ENCODE assay signal across 12 cellular contexts in the genomic region with DNA sequence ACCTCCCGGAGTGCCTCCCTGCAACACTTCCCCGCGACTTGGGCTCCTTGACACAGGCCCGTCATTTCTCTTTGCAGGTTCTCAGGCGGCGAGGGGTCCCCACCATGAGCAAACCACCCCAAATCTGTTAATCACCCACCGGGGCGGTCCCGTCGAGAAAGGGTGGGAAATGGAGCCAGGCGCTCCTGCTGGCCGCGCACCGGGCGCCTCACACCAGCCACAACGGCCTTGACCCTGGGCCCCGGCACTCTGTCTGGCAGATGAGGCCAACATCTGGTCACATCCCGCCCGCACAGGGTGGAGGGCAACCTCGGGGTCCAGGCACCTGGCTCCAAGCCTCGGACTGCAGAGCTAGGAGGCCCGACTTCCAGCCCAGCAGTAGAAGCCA. TPM values are rescaled to one million over a fixed set of nuclear protein-coding genes. Genes with fewer than 3 reads are reported as not detected.
DNase-seq lines count a peak whose midpoint lies in the region; ATAC-seq, FAIRE-seq and TF ChIP-seq lines count a peak whose summit lies in the region.
"Had no signal": no experiment of that assay in that cellular context is flagged by ENCODE, and none has a peak within 500 bp of the region (broad histone marks: within the 10 kb centered on the region; RNA-seq: fewer than 3 reads in every experiment).

No MANE protein-coding gene starts in this region.

- H3K4me1 Mint-ChIP-seq in activated T-helper 1 cell treated with anti-CD3 and anti-CD28 coated beads, Interleukin-12 subunit alpha, Interleukin-12 subunit beta, Interleukin-2, Interleukin-4 antibody, amounts not matched to agents 30 ng/mL and 10 ng/mL and 1 ng/mL, durations not matched to agents 14 hours and 24 hours and 36 hours (ENCODE audit: low read depth), result peaks cover 5% of the 10 kb centered on the region

- H3K27me3 ChIP-seq in HepG2 (ENCODE audit: control insufficient read depth in 1 of 2, insufficient read depth in 2 of 2, low read length in 2 of 2), result peaks cover 10 to 47% of the 10 kb centered on the region in 2 experiments; a peak in 4 of 5 replicates
- H3K27me3 ChIP-seq: uterus had no signal

- ATAC-seq in Right ventricle myocardium superior (ENCODE audit: poor library complexity) (no peak), HepG2 (peak; percentile 57), HG03520 (IDR thresholded peaks at IDR 0.05; ENCODE audit: unreplicated experiment) (no peak)

- H3K27ac ChIP-seq in HepG2 (ENCODE audit: extremely low read length, insufficient read depth, low read length), result no peak overlapping the region
- H3K27ac ChIP-seq: skin epidermis, uterus had no signal

- no peaks in the 10 kb centered on the region for H4K20me1 ChIP-seq in HepG2 (ENCODE audit: insufficient read depth, low read length)

- peaks cover 18% of the 10 kb centered on the region for H3K4me1 ChIP-seq in HepG2 (ENCODE audit: insufficient read depth, low read length)

- TF ChIP-seq EP300 in HepG2 (IDR thresholded peaks at IDR 0.05; ENCODE audit: low read depth in 2 of 2, low read length in 2 of 2) (no peak), HepG2 (CRISPR knock-in tag; IDR thresholded peaks at IDR 0.05; ENCODE audit: borderline replicate concordance) (no peak)

- peaks cover 5% of the 10 kb centered on the region for H3K27me3 Mint-ChIP-seq in activated T-helper 1 cell treated with anti-CD3 and anti-CD28 coated beads, Interleukin-12 subunit alpha, Interleukin-12 subunit beta, Interleukin-2, Interleukin-4 antibody, amounts not matched to agents 30 ng/mL and 10 ng/mL and 1 ng/mL, durations not matched to agents 14 hours and 24 hours and 36 hours (ENCODE audit: insufficient read depth)

- BruUV-seq in HepG2 (replicated peaks; lab: Mats Ljungman, UMichigan), result no TSS peak

- H3K4me3 Mint-ChIP-seq in activated T-helper 1 cell treated with anti-CD3 and anti-CD28 coated beads, Interleukin-12 subunit alpha, Interleukin-12 subunit beta, Interleukin-2, Interleukin-4 antibody, amounts not matched to agents 30 ng/mL and 10 ng/mL and 1 ng/mL, durations not matched to agents 14 hours and 24 hours and 36 hours, result peak overlapping the region; percentile 72

- in situ Hi-C loops in HepG2 (cut with HindIII; ENCODE audit: extremely low pct_ligation_motif_present, low pct_unique_long_range_greater_than_20kb), result no loop called here

- H3K4me3 ChIP-seq in HepG2 (replicated peaks in 1 of 3; ENCODE audit: insufficient read depth in 1 of 3, low read depth in 2 of 3, low read length in 3 of 3), result peak overlapping the region in 1 of 3 experiments; percentile 68; a peak in 1 of 6 replicates
- H3K4me3 ChIP-seq: uterus had no signal

- H3K36me3 Mint-ChIP-seq in activated T-helper 1 cell treated with anti-CD3 and anti-CD28 coated beads, Interleukin-12 subunit alpha, Interleukin-12 subunit beta, Interleukin-2, Interleukin-4 antibody, amounts not matched to agents 30 ng/mL and 10 ng/mL and 1 ng/mL, durations not matched to agents 14 hours and 24 hours and 36 hours (ENCODE audit: low read depth), result peaks cover 2% of the 10 kb centered on the region

- no peak for FAIRE-seq in HepG2 (lab: Jason Lieb, UNC)

- no peaks in the 10 kb centered on the region for H3K9me3 ChIP-seq in HepG2 (ENCODE audit: low read length)
- H3K9me3 ChIP-seq: uterus had no signal

- TF ChIP-seq CTCF in HepG2 (CRISPR knock-in tag; IDR thresholded peaks at IDR 0.05), result no peak
- TF ChIP-seq CTCF in GM10266 (IDR thresholded peaks at IDR 0.05; ENCODE audit: control insufficient read depth, insufficient read depth, low read depth, missing control alignments), result no peak

- POLR2A ChIA-PET in HepG2 (lab: Yijun Ruan, JAX), result interaction anchor here (1.0 kb wide), 1 partner anchor 31 kb away, joined by 5 read pairs; no protein-coding TSS in a partner anchor

- no peak overlapping the region for H3K27ac Mint-ChIP-seq in activated T-helper 1 cell treated with anti-CD3 and anti-CD28 coated beads, Interleukin-12 subunit alpha, Interleukin-12 subunit beta, Interleukin-2, Interleukin-4 antibody, amounts not matched to agents 30 ng/mL and 10 ng/mL and 1 ng/mL, durations not matched to agents 14 hours and 24 hours and 36 hours

- TF ChIP-seq POLR2A in HepG2 (IDR thresholded peaks at IDR 0.05; ENCODE audit: insufficient read depth in 1 of 2, low read depth in 2 of 2, low read length in 2 of 2), result no peak

- 59% methylated on average over 7 of the region's 22 CpGs for WGBS in HepG2 (ENCODE audit: low lambda C conversion rate)

- DNase-seq in cardiac septum (ENCODE audit: low spot score), result peak; percentile 65
- DNase-seq in Right ventricle myocardium superior, result no peak
- no peak for DNase-seq in activated T-helper 1 cell treated with anti-CD3 and anti-CD28 coated beads, Interleukin-12 subunit alpha, Interleukin-12 subunit beta, Interleukin-2, Interleukin-4 antibody, amounts not matched to agents 30 ng/mL and 10 ng/mL and 1 ng/mL, durations not matched to agents 14 hours and 24 hours and 36 hours (ENCODE audit: low spot score)
- no peak for DNase-seq in HepG2 (ENCODE audit: low spot score)
- DNase-seq in hypothalamus (lab: John Stamatoyannopoulos, UW), result no peak
- DNase-seq in GM10266 (ENCODE audit: extremely low spot score), result no peak
- DNase-seq in NCI-H2107 (lab: John Stamatoyannopoulos, UW), result no peak
- DNase-seq: NCI-H146, NCI-H774, uterus had no signal

- CTCF ChIA-PET in HepG2 (lab: Yijun Ruan, JAX; ENCODE audit: low intra/inter-chr PET ratio, low total read pairs), result no interaction called here

- TF ChIP-seq RAD21 in HepG2 (CRISPR knock-in tag; IDR thresholded peaks at IDR 0.05), result no peak

- H3K79me2 ChIP-seq in HepG2 (ENCODE audit: insufficient read depth, low read length), result no peaks in the 10 kb centered on the region

- H2AFZ ChIP-seq in HepG2 (ENCODE audit: low read length), result no peak overlapping the region

- no peak overlapping the region for H3K9ac ChIP-seq in HepG2 (ENCODE audit: insufficient read depth, low read depth, low read length)

- no peaks in the 10 kb centered on the region for H3K9me3 Mint-ChIP-seq in activated T-helper 1 cell treated with anti-CD3 and anti-CD28 coated beads, Interleukin-12 subunit alpha, Interleukin-12 subunit beta, Interleukin-2, Interleukin-4 antibody, amounts not matched to agents 30 ng/mL and 10 ng/mL and 1 ng/mL, durations not matched to agents 14 hours and 24 hours and 36 hours

- intact Hi-C loops in cardiac septum (cut with DNase I), result no loop called here
- intact Hi-C loops in Right ventricle myocardium superior (cut with DNase I), result no loop called here
- intact Hi-C loops in activated T-helper 1 cell treated with anti-CD3 and anti-CD28 coated beads, Interleukin-12 subunit alpha, Interleukin-12 subunit beta, Interleukin-2, Interleukin-4 antibody, amounts not matched to agents 30 ng/mL and 10 ng/mL and 1 ng/mL, durations not matched to agents 14 hours and 24 hours and 36 hours (cut with micrococcal nuclease), result loop anchor here (1.0 kb wide), 3 partner anchors 20 to 91 kb away; no protein-coding TSS in a partner anchor
- intact Hi-C loops in HepG2 (cut with micrococcal nuclease; ENCODE audit: unreplicated experiment), result no loop called here

- no peaks in the 10 kb centered on the region for H3K36me3 ChIP-seq in HepG2 (replicated peaks in 1 of 2; ENCODE audit: control insufficient read depth in 1 of 2, insufficient read depth in 2 of 2, low read length in 2 of 2)
- H3K36me3 ChIP-seq: uterus had no signal

- peak overlapping the region; percentile 43; the same call in 1 of the 2 replicates for H3K4me2 ChIP-seq in HepG2 (ENCODE audit: low read depth, low read length)

RNA-seq across cellular contexts. Expression of gene TERT, which starts 0.8 kb away (rescaled TPM):
- total RNA-seq in cardiac septum (not detected), Right ventricle myocardium superior (not detected), HepG2 (2016; rRNA removed; fragmentation: Illumina TruSeq; extraction: Trizol) (1.2 and 5.9 TPM in 2 replicates)
- total RNA-seq in activated T-helper 1 cell treated with anti-CD3 and anti-CD28 coated beads, Interleukin-12 subunit alpha, Interleukin-12 subunit beta, Interleukin-2, Interleukin-4 antibody, amounts not matched to agents 30 ng/mL and 10 ng/mL and 1 ng/mL, durations not matched to agents 14 hours and 24 hours and 36 hours, result 12.3 and 12.5 TPM in 2 replicates
- 6.1 and 7.1 TPM in 2 replicates for total RNA-seq in HepG2 (2016; cell fraction: cytosol; rRNA removed; fragmentation: Illumina TruSeq; extraction: Trizol; ENCODE audit: low read depth)
- 1.7 and 5.8 TPM in 2 replicates for total RNA-seq in HepG2 (2016; cell fraction: insoluble cytoplasmic fraction; rRNA removed; fragmentation: Illumina TruSeq; extraction: Trizol)
- total RNA-seq in HepG2 (2016; cell fraction: membrane; rRNA removed; fragmentation: Illumina TruSeq; extraction: Trizol), result 3.3 and 3.7 TPM in 2 replicates
- total RNA-seq in HepG2 (2016; cell fraction: nucleus; rRNA removed; fragmentation: Illumina TruSeq; extraction: Trizol), result 7.1 and 8.7 TPM in 2 replicates
- polyA plus RNA-seq in HepG2 (2011; rRNA removed), result 3.5 and 4.3 TPM in 2 replicates
- 0.68 and 2.0 TPM in 2 replicates for polyA plus RNA-seq in HepG2 (2011; cell fraction: cytosol; rRNA removed)
- polyA plus RNA-seq in HepG2 (2011; cell fraction: nucleus; rRNA removed), result 28.2 and 42.3 TPM in 2 replicates
- polyA plus RNA-seq in HepG2 (2012), result 1.7 and 2.9 TPM in 2 replicates
- 0.62 and 0.99 TPM in 2 replicates for polyA plus RNA-seq in HepG2 (2016; cell fraction: cytosol; fragmentation: Illumina TruSeq; extraction: Trizol; ENCODE audit: low read depth)
- 1.6 and 2.5 TPM in 2 replicates for polyA plus RNA-seq in HepG2 (2016; cell fraction: insoluble cytoplasmic fraction; fragmentation: Illumina TruSeq; extraction: Trizol; ENCODE audit: low read depth)
- 1.4 and 1.5 TPM in 2 replicates for polyA plus RNA-seq in HepG2 (2016; cell fraction: membrane; fragmentation: Illumina TruSeq; extraction: Trizol; ENCODE audit: low read depth)
- polyA plus RNA-seq in HepG2 (2016; cell fraction: nucleus; fragmentation: Illumina TruSeq; extraction: Trizol; ENCODE audit: insufficient read depth, low read depth), result 24.5 and 26.8 TPM in 2 replicates
- 0.30 and 3.4 TPM in 2 replicates for polyA minus RNA-seq in HepG2 (2011; rRNA and poly(A)+ RNA removed; ENCODE audit: low replicate concordance)
- 1.9 and 2.0 TPM in 2 replicates for polyA minus RNA-seq in HepG2 (2011; cell fraction: cytosol; rRNA and poly(A)+ RNA removed)
- 4.0 and 6.4 TPM in 2 replicates for polyA minus RNA-seq in HepG2 (2011; cell fraction: nucleus; rRNA and poly(A)+ RNA removed)

RNA-seq across cellular contexts. Expression of gene CLPTM1L, which starts 49.3 kb away (rescaled TPM):
- total RNA-seq in cardiac septum (42.6 TPM), Right ventricle myocardium superior (30.4 TPM), HepG2 (2016; rRNA removed; fragmentation: Illumina TruSeq; extraction: Trizol) (65.4 and 124 TPM in 2 replicates)
- total RNA-seq in activated T-helper 1 cell treated with anti-CD3 and anti-CD28 coated beads, Interleukin-12 subunit alpha, Interleukin-12 subunit beta, Interleukin-2, Interleukin-4 antibody, amounts not matched to agents 30 ng/mL and 10 ng/mL and 1 ng/mL, durations not matched to agents 14 hours and 24 hours and 36 hours, result 132 and 133 TPM in 2 replicates
- 165 and 166 TPM in 2 replicates for total RNA-seq in HepG2 (2016; cell fraction: cytosol; rRNA removed; fragmentation: Illumina TruSeq; extraction: Trizol; ENCODE audit: low read depth)
- 72.1 and 131 TPM in 2 replicates for total RNA-seq in HepG2 (2016; cell fraction: insoluble cytoplasmic fraction; rRNA removed; fragmentation: Illumina TruSeq; extraction: Trizol)
- 271 and 285 TPM in 2 replicates for total RNA-seq in HepG2 (2016; cell fraction: membrane; rRNA removed; fragmentation: Illumina TruSeq; extraction: Trizol)
- 76.4 and 77.0 TPM in 2 replicates for total RNA-seq in HepG2 (2016; cell fraction: nucleus; rRNA removed; fragmentation: Illumina TruSeq; extraction: Trizol)
- polyA plus RNA-seq in HepG2 (2011; rRNA removed), result 80.3 and 99.3 TPM in 2 replicates
- 102 and 119 TPM in 2 replicates for polyA plus RNA-seq in HepG2 (2011; cell fraction: cytosol; rRNA removed)
- 99.8 and 103 TPM in 2 replicates for polyA plus RNA-seq in HepG2 (2011; cell fraction: nucleus; rRNA removed)
- polyA plus RNA-seq in HepG2 (2012), result 43.6 and 60.3 TPM in 2 replicates
- polyA plus RNA-seq in HepG2 (2016; cell fraction: cytosol; fragmentation: Illumina TruSeq; extraction: Trizol; ENCODE audit: low read depth), result 124 and 168 TPM in 2 replicates
- polyA plus RNA-seq in HepG2 (2016; cell fraction: insoluble cytoplasmic fraction; fragmentation: Illumina TruSeq; extraction: Trizol; ENCODE audit: low read depth), result 83.6 and 94.2 TPM in 2 replicates
- polyA plus RNA-seq in HepG2 (2016; cell fraction: membrane; fragmentation: Illumina TruSeq; extraction: Trizol; ENCODE audit: low read depth), result 184 and 217 TPM in 2 replicates
- 147 and 155 TPM in 2 replicates for polyA plus RNA-seq in HepG2 (2016; cell fraction: nucleus; fragmentation: Illumina TruSeq; extraction: Trizol; ENCODE audit: insufficient read depth, low read depth)
- 281 and 712 TPM in 2 replicates for polyA minus RNA-seq in HepG2 (2011; rRNA and poly(A)+ RNA removed; ENCODE audit: low replicate concordance)
- polyA minus RNA-seq in HepG2 (2011; cell fraction: cytosol; rRNA and poly(A)+ RNA removed), result 45.2 and 56.5 TPM in 2 replicates
- polyA minus RNA-seq in HepG2 (2011; cell fraction: nucleus; rRNA and poly(A)+ RNA removed), result 37.0 and 46.2 TPM in 2 replicates
